8 cellular contexts compared by ENCODE assay signal in the genomic region with DNA sequence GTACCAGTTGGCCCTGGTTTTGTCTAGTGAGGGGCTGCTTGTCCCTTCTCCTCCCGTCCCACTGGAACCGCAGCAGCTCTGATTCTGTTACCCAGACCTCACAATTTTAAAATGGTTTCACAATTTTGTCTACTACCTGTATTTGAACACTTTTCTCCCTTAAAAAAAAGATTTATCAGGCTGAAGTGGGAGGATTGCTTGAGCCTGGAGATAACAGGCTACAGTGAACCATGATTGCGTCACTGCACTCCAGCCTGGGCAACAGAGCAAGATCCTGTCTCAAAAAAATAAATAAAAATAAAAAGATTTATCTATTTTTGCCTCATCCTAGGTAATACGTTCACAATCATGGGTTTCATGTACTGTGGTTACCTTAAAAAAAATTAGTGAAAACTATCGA. TPM values are rescaled to one million over a fixed set of nuclear protein-coding genes. Genes with fewer than 3 reads are reported as not detected.
DNase-seq lines count a peak whose midpoint lies in the region; ATAC-seq and TF ChIP-seq lines count a peak whose summit lies in the region.

No MANE protein-coding gene starts in this region.

- H2AFZ ChIP-seq in GM23338: peak overlapping the region; percentile 25; the same call in 1 of the 2 replicates

- H3K4me1 Mint-ChIP-seq in GM23338: peaks cover 12% of the 10 kb centered on the region; the same call in 2 of the 3 replicates

- H3K4me3 ChIP-seq in GM23338 (peak overlapping the region; percentile 71), WERI-Rb-1 (ENCODE audit: low read depth, low read length) (peak overlapping the region; percentile 77), fibroblast of villous mesenchyme (ENCODE audit: low read depth, low read length) (peak overlapping the region; percentile 68), skeletal muscle satellite cell (ENCODE audit: low read length) (peak overlapping the region; percentile 74)

- H3K4me3 Mint-ChIP-seq in GM23338: peak overlapping the region; percentile 95

- H4K20me1 ChIP-seq in GM23338 (replicated peaks; ENCODE audit: insufficient read depth): peaks cover 4% of the 10 kb centered on the region; the same call in 1 of the 2 replicates

- ATAC-seq in GM23338 (no peak), omental fat pad (ENCODE audit: low FRiP score) (no peak)

- no peaks in the 10 kb centered on the region for H3K9me2 ChIP-seq in GM23338 (ENCODE audit: insufficient read depth)

- peaks cover 17% of the 10 kb centered on the region for H3K27me3 Mint-ChIP-seq in GM23338 (ENCODE audit: insufficient read depth, low read depth, poor library complexity)

- H3K9me3 ChIP-seq in WERI-Rb-1 (ENCODE audit: severe bottlenecking) (no peaks in the 10 kb centered on the region), skeletal muscle satellite cell (replicated peaks; ENCODE audit: low read length) (no peaks in the 10 kb centered on the region)

- H3K4me1 ChIP-seq in GM23338 (ENCODE audit: insufficient read depth) (peaks cover 13% of the 10 kb centered on the region), skeletal muscle satellite cell (ENCODE audit: control insufficient read depth, insufficient read depth, low read length) (peaks cover 31% of the 10 kb centered on the region)

- H3K27me3 ChIP-seq in GM23338 (ENCODE audit: insufficient read depth): no peaks in the 10 kb centered on the region
- H3K27me3 ChIP-seq in WERI-Rb-1 (ENCODE audit: insufficient read depth, low read depth, severe bottlenecking): no peaks in the 10 kb centered on the region
- H3K27me3 ChIP-seq in skeletal muscle satellite cell (ENCODE audit: control insufficient read depth, insufficient read depth, low read length): no peaks in the 10 kb centered on the region

- H3K9me3 Mint-ChIP-seq in GM23338: peaks cover 2% of the 10 kb centered on the region; the same call in 1 of the 3 replicates

- no peak for DNase-seq in GM23338 (ENCODE audit: low spot score)
- DNase-seq in WERI-Rb-1: no peak
- peak; percentile 18 for DNase-seq in fibroblast of villous mesenchyme (ENCODE audit: low read depth)
- no peak for DNase-seq in NCI-H2171 (lab: John Stamatoyannopoulos, UW)
- no peak for DNase-seq in DMS114 treated with DMSO at 0.1 percent for 48 hours (lab: John Stamatoyannopoulos, UW; ENCODE audit: unreplicated experiment)
- no peak for DNase-seq in mucosa of gallbladder (ENCODE audit: low spot score)
- DNase-seq in omental fat pad (ENCODE audit: low spot score): no peak

- TF ChIP-seq CTCF in GM23338 (conservative IDR thresholded peaks at IDR 0.05; ENCODE audit: low read depth in 2 of 2) (no peak), WERI-Rb-1 (IDR thresholded peaks at IDR 0.05; ENCODE audit: low read depth, low read length) (no peak), fibroblast of villous mesenchyme (IDR thresholded peaks at IDR 0.05; ENCODE audit: insufficient read depth, low read depth, low read length) (no peak), omental fat pad (IDR thresholded peaks at IDR 0.05) (no peak)

- H3K36me3 Mint-ChIP-seq in GM23338 (ENCODE audit: low read depth): peaks cover 8% of the 10 kb centered on the region

- peak overlapping the region; percentile 87 for H3K9ac ChIP-seq in skeletal muscle satellite cell (ENCODE audit: low read depth, low read length)

- peak overlapping the region; percentile 99 for H3K27ac Mint-ChIP-seq in GM23338

- peaks cover 14% of the 10 kb centered on the region; the same call in 1 of the 2 replicates for H3F3A ChIP-seq in GM23338 (replicated peaks; ENCODE audit: low read depth)

- H3K27ac ChIP-seq in GM23338 (ENCODE audit: low read depth) (peak overlapping the region; percentile 73), WERI-Rb-1 (peak overlapping the region; percentile 88)

- H3K36me3 ChIP-seq in GM23338 (ENCODE audit: insufficient read depth) (no peaks in the 10 kb centered on the region), WERI-Rb-1 (peaks cover 17% of the 10 kb centered on the region), skeletal muscle satellite cell (ENCODE audit: insufficient read depth, low read length) (peaks cover 8% of the 10 kb centered on the region)

- H3K79me2 ChIP-seq in GM23338 (replicated peaks; ENCODE audit: insufficient read depth): 0 out of 2 replicates have a peak, but pooled peaks cover 5% of the 10 kb centered on the region

- H3K4me2 ChIP-seq in GM23338: peak overlapping the region; percentile 81
- H3K4me2 ChIP-seq in skeletal muscle satellite cell (ENCODE audit: low read length): peak overlapping the region; percentile 86

TF ChIP-seq in GM23338, 12 proteins besides CTCF, POLR2A, EP300 and RAD21:
- TF ChIP-seq CREB1 (CRISPR knock-in tag; IDR thresholded peaks at IDR 0.05; ENCODE audit: low read depth) (peak; percentile 4; the same call in 1 of the 2 replicates), ZNF331 (CRISPR knock-in tag; IDR thresholded peaks at IDR 0.05; ENCODE audit: low read depth) (no peak)

RNA-seq across cellular contexts. Expression of gene IRF2BP1, which starts 1.4 kb away (rescaled TPM):
- 36.0 and 41.6 TPM in 2 replicates for total RNA-seq in GM23338 (2014; rRNA removed; shearing (Covaris generic))
- polyA plus RNA-seq in GM23338 (2016; fragmentation: Nextera tagmentation; extraction: Ambion mirVana): 9.7 and 10.4 TPM in 2 replicates
- total RNA-seq in fibroblast of villous mesenchyme (26.3 and 30.9 TPM in 2 replicates), mucosa of gallbladder (44.4 TPM), omental fat pad (10 to 100 TPM; 10.6 to 14.2 (median 11.2) TPM)
- 18.3 and 24.2 TPM in 2 replicates for total RNA-seq in skeletal muscle satellite cell (2012; rRNA removed)

RNA-seq across cellular contexts. Expression of gene MYPOP, which starts 15.1 kb away (rescaled TPM):
- 6.9 and 7.9 TPM in 2 replicates for total RNA-seq in GM23338 (2014; rRNA removed; shearing (Covaris generic))
- 2.7 and 3.0 TPM in 2 replicates for polyA plus RNA-seq in GM23338 (2016; fragmentation: Nextera tagmentation; extraction: Ambion mirVana)
- 2.6 TPM in 2 replicates for total RNA-seq in fibroblast of villous mesenchyme
- 1.0 and 2.2 TPM in 2 replicates for total RNA-seq in skeletal muscle satellite cell (2012; rRNA removed)
- 13.0 TPM for total RNA-seq in mucosa of gallbladder
- 1 to 10 TPM; 1.3 to 6.8 (median 2.6) TPM for total RNA-seq in omental fat pad

RNA-seq across cellular contexts. Expression of gene FOXA3, which starts 23.2 kb away (rescaled TPM):
- total RNA-seq in GM23338 (2014; rRNA removed; shearing (Covaris generic)): 15.1 and 17.5 TPM in 2 replicates
- 11.1 and 11.7 TPM in 2 replicates for polyA plus RNA-seq in GM23338 (2016; fragmentation: Nextera tagmentation; extraction: Ambion mirVana)
- total RNA-seq in fibroblast of villous mesenchyme: not detected in 2 replicates
- total RNA-seq in skeletal muscle satellite cell (2012; rRNA removed): not detected in 2 replicates
- 10.1 TPM for total RNA-seq in mucosa of gallbladder
- total RNA-seq in omental fat pad: under 1 TPM in 2 of 4 donors, not detected in 2; 0.38 to 0.79 TPM

RNA-seq across cellular contexts. Expression of gene SYMPK, which starts 24.4 kb away (rescaled TPM):
- 64.0 and 82.1 TPM in 2 replicates for total RNA-seq in GM23338 (2014; rRNA removed; shearing (Covaris generic))
- polyA plus RNA-seq in GM23338 (2016; fragmentation: Nextera tagmentation; extraction: Ambion mirVana): 33.9 and 36.8 TPM in 2 replicates
- total RNA-seq in fibroblast of villous mesenchyme (37.1 and 38.7 TPM in 2 replicates), mucosa of gallbladder (72.6 TPM), omental fat pad (10 to 100 TPM; 17.3 to 35.2 (median 27.1) TPM)
- 40.3 and 45.2 TPM in 2 replicates for total RNA-seq in skeletal muscle satellite cell (2012; rRNA removed)

RNA-seq across cellular contexts. Expression of gene NANOS2, which starts 27.3 kb away (rescaled TPM):
- 0.14 TPM in 1 of 2 replicates, not detected in the other for total RNA-seq in GM23338 (2014; rRNA removed; shearing (Covaris generic))
- polyA plus RNA-seq in GM23338 (2016; fragmentation: Nextera tagmentation; extraction: Ambion mirVana): 0.11 TPM in 1 of 2 replicates, not detected in the other
- total RNA-seq in fibroblast of villous mesenchyme (not detected in 2 replicates), mucosa of gallbladder (not detected), omental fat pad (not detected)
- total RNA-seq in skeletal muscle satellite cell (2012; rRNA removed): not detected in 2 replicates
